ENCODE assay signal across 9 cellular contexts in genomic region chr3:10459954-10460754, GRCh38. TPM values are rescaled to one million over a fixed set of nuclear protein-coding genes. Genes with fewer than 3 reads are reported as not detected.
A peak's percentile ranks its signal among the peaks of the same experiment; 100 is the strongest.
DNase-seq lines count a peak whose midpoint lies in the region; ATAC-seq, FAIRE-seq and TF ChIP-seq lines count a peak whose summit lies in the region.
"Had no signal": no experiment of that assay in that cellular context is flagged by ENCODE, and none has a peak within 500 bp of the region (broad histone marks: within the 10 kb centered on the region; RNA-seq: fewer than 3 reads in every experiment).

No MANE protein-coding gene starts in this region.

- H3K4me1 ChIP-seq in A549 (no peaks in the 10 kb centered on the region), HCT116 (ENCODE audit: control insufficient read depth in 1 of 2, insufficient read depth in 2 of 2, low read length in 2 of 2) (no peaks in the 10 kb centered on the region), BE2C (no peaks in the 10 kb centered on the region), prostate gland (replicated peaks) (no peaks in the 10 kb centered on the region)
- H3K4me1 ChIP-seq: breast epithelium had no signal

- H3K4me1 Mint-ChIP-seq in memory B cell: peaks cover 15% of the 10 kb centered on the region

- POLR2A ChIA-PET in A549 (lab: Yijun Ruan, JAX) (no interaction called here), HCT116 (lab: Charles Lee) (no interaction called here)

- no peak overlapping the region for H3K4me3 ChIP-seq in A549
- no peak overlapping the region for H3K4me3 ChIP-seq in HCT116 (replicated peaks in 1 of 2; ENCODE audit: low read depth in 1 of 2, low read length in 2 of 2)
- no peak overlapping the region for H3K4me3 ChIP-seq in BE2C (ENCODE audit: low read depth, low read length)
- H3K4me3 ChIP-seq in prostate gland: no peak overlapping the region
- H3K4me3 ChIP-seq: breast epithelium had no signal

- CTCF ChIA-PET in A549 (lab: Yijun Ruan, JAX) (interaction anchor here (0.9 to 1.4 kb wide), 3 partner anchors 15 to 207 kb away, joined by 3 to 4 read pairs (median 4); no protein-coding TSS in a partner anchor), HCT116 (lab: Charles Lee) (interaction anchor here (0.8 kb wide), 1 partner anchor 115 kb away, joined by 3 read pairs; no protein-coding TSS in a partner anchor)

- TF ChIP-seq EP300 in A549 (IDR thresholded peaks at IDR 0.05): no peak

- no peaks in the 10 kb centered on the region for H3K9me3 Mint-ChIP-seq in memory B cell

- H3K4me3 Mint-ChIP-seq in memory B cell: no peak overlapping the region

- no TSS peak for BruUV-seq in HCT116 (replicated peaks; lab: Mats Ljungman, UMichigan)

- RAD21 ChIA-PET in HCT116 (lab: Charles Lee; ENCODE audit: low non-redundant PET in 1 of 2, low total read pairs in 2 of 2, uncharacterized antibody in 2 of 2, unreplicated experiment in 2 of 2): no interaction called here

- no peaks in the 10 kb centered on the region for H3K9me2 ChIP-seq in HCT116 (ENCODE audit: insufficient read depth)

- no peak overlapping the region for H2AFZ ChIP-seq in HCT116 (ENCODE audit: low read depth, low read length, poor library complexity, severe bottlenecking)

- H3K27me3 ChIP-seq in HCT116 (ENCODE audit: insufficient read depth, low read length) (peaks cover 70% of the 10 kb centered on the region), BE2C (no peaks in the 10 kb centered on the region), prostate gland (replicated peaks; ENCODE audit: insufficient read depth) (no peaks in the 10 kb centered on the region)
- H3K27me3 ChIP-seq: breast epithelium had no signal

- no peak for TF ChIP-seq RAD21 in A549 (conservative IDR thresholded peaks at IDR 0.05 in 1 of 2, IDR thresholded peaks at IDR 0.05 in 1 of 2)
- TF ChIP-seq RAD21 in HCT116 (IDR thresholded peaks at IDR 0.05; ENCODE audit: low read depth): no peak

- DNase-seq in A549 (ENCODE audit: low read depth in 1 of 2, low spot score in 1 of 2): peak; percentile 60 to 69
- peak; percentile 62 for DNase-seq in HCT116 (ENCODE audit: low read depth, low spot score)
- DNase-seq in T follicular helper cell (ENCODE audit: low read depth): peak; percentile 41
- peak; percentile 42 for DNase-seq in central memory CD4-positive, alpha-beta T cell
- peak; percentile 41 to 43 for DNase-seq in memory B cell (ENCODE audit: low spot score in 2 of 2)
- no peak for DNase-seq in BE2C
- DNase-seq in prostate gland (ENCODE audit: low spot score): no peak

- H3K36me3 Mint-ChIP-seq in memory B cell: no peaks in the 10 kb centered on the region

- no peaks in the 10 kb centered on the region for H3K79me2 ChIP-seq in HCT116 (ENCODE audit: insufficient read depth, low read length)

- no peak for FAIRE-seq in A549 (lab: Jason Lieb, UNC)

- intact Hi-C loops in HCT116 (cut with micrococcal nuclease): no loop called here
- intact Hi-C loops in prostate gland (cut with DNase I): no loop called here

- H3K36me3 ChIP-seq in HCT116 (ENCODE audit: control insufficient read depth in 1 of 2, insufficient read depth in 2 of 2, low read length in 2 of 2): no peaks in the 10 kb centered on the region
- H3K36me3 ChIP-seq in BE2C: no peaks in the 10 kb centered on the region
- no peaks in the 10 kb centered on the region for H3K36me3 ChIP-seq in prostate gland
- H3K36me3 ChIP-seq: breast epithelium had no signal

- no peak overlapping the region for H3K4me2 ChIP-seq in A549
- no peak overlapping the region for H3K4me2 ChIP-seq in HCT116 (ENCODE audit: low read length)

- no peak overlapping the region for H3K9ac ChIP-seq in HCT116 (ENCODE audit: low read length)

- H3K27ac ChIP-seq in A549 (no peak overlapping the region), HCT116 (ENCODE audit: low read depth, low read length) (no peak overlapping the region), prostate gland (no peak overlapping the region)
- H3K27ac ChIP-seq: breast epithelium had no signal

- no peaks in the 10 kb centered on the region for H4K20me1 ChIP-seq in HCT116 (ENCODE audit: insufficient read depth)

- peak; percentile 68 to 82 for ATAC-seq in A549
- peak; percentile 88 for ATAC-seq in HCT116
- peak; percentile 84 for ATAC-seq in memory B cell (ENCODE audit: low read depth)
- ATAC-seq in GM18505 (IDR thresholded peaks at IDR 0.05; ENCODE audit: unreplicated experiment): no peak

- WGBS in A549 (ENCODE audit: missing lambda C conversion rate): 0% methylated on average over 4 of the region's 5 CpGs
- WGBS in prostate gland: 34% methylated on average over 5 of the region's 5 CpGs

- H3K9me3 ChIP-seq in A549 (no peaks in the 10 kb centered on the region), HCT116 (ENCODE audit: control insufficient read depth in 1 of 2, insufficient read depth in 1 of 2, low read depth in 1 of 2, low read length in 2 of 2) (no peaks in the 10 kb centered on the region), BE2C (no peaks in the 10 kb centered on the region), prostate gland (no peaks in the 10 kb centered on the region)
- H3K9me3 ChIP-seq: breast epithelium had no signal

- TF ChIP-seq POLR2A in A549 (IDR thresholded peaks at IDR 0.05; ENCODE audit: low read length) (no peak), HCT116 (IDR thresholded peaks at IDR 0.05; ENCODE audit: borderline replicate concordance, extremely low read depth, insufficient read depth, insufficient read length) (no peak), GM18505 (IDR thresholded peaks at IDR 0.05; ENCODE audit: borderline replicate concordance, extremely low read depth, insufficient read depth, insufficient read length) (no peak), prostate gland (IDR thresholded peaks at IDR 0.05) (no peak)

- peaks cover 5% of the 10 kb centered on the region for H3K27me3 Mint-ChIP-seq in memory B cell

- H3K27ac Mint-ChIP-seq in memory B cell: no peak overlapping the region

- TF ChIP-seq CTCF in A549 (IDR thresholded peaks at IDR 0.05) (no peak), HCT116 (IDR thresholded peaks at IDR 0.05 in 2 of 3, conservative IDR thresholded peaks at IDR 0.05 in 1 of 3; ENCODE audit: borderline replicate concordance in 1 of 3, insufficient read depth in 1 of 3, low read depth in 2 of 3, low read length in 2 of 3) (no peak), BE2C (IDR thresholded peaks at IDR 0.05; ENCODE audit: low read depth, low read length) (no peak), prostate gland (IDR thresholded peaks at IDR 0.05) (no peak)

TF ChIP-seq in A549, 52 proteins besides CTCF, POLR2A, EP300 and RAD21 (continues in another document):
- TF ChIP-seq USF2 (IDR thresholded peaks at IDR 0.05) (peak; percentile 37; the same call in 1 of the 2 replicates), HOXB13 (CRISPR knock-in tag; IDR thresholded peaks at IDR 0.05; ENCODE audit: low read depth) (0 out of 2 replicates have a peak, but pooled peaks have one; percentile 47), EHMT2 (IDR thresholded peaks at IDR 0.05; ENCODE audit: low read depth) (peak; percentile 57; the same call in 1 of the 2 replicates), HOXB5 (CRISPR knock-in tag; IDR thresholded peaks at IDR 0.05) (0 out of 2 replicates have a peak, but pooled peaks have one; percentile 67), HES2 (IDR thresholded peaks at IDR 0.05) (no peak)

TF ChIP-seq in HCT116, 20 proteins besides CTCF, POLR2A, EP300 and RAD21:
- TF ChIP-seq POLR2AphosphoS5 (IDR thresholded peaks at IDR 0.05; ENCODE audit: low read depth, low read length) (peak; percentile 51; the same call in 1 of the 2 replicates), TCF7L2 (IDR thresholded peaks at IDR 0.05; ENCODE audit: borderline replicate concordance, extremely low read depth, insufficient read depth, insufficient read length) (no peak), SIN3A (IDR thresholded peaks at IDR 0.05; ENCODE audit: low read depth) (peak; percentile 99), REST (IDR thresholded peaks at IDR 0.05; ENCODE audit: low read depth) (peak; percentile 98), CBX3 (IDR thresholded peaks at IDR 0.05; ENCODE audit: low read depth) (peak; percentile 89), MAX (IDR thresholded peaks at IDR 0.05) (peak; percentile 93)

RNA-seq across cellular contexts. Expression of gene ATP2B2, which starts 45.2 kb away (rescaled TPM):
- polyA plus RNA-seq in A549 (2011; rRNA removed) (0.04 and 0.08 TPM in 2 replicates), A549 (2017; fragmentation: RNase III; extraction: RNeasy Plus Mini Kit Qiagen cat#74134 plus additional on column Dnase treatment) (0.03 to 0.05 TPM (median 0.03 TPM) in 3 replicates)
- polyA plus RNA-seq in A549 (2012; cell fraction: cytosol; rRNA removed): 0.01 TPM in 1 of 2 replicates, not detected in the other
- 0.02 TPM in 1 of 2 replicates, not detected in the other for polyA plus RNA-seq in A549 (2012; cell fraction: nucleus; rRNA removed)
- polyA minus RNA-seq in A549 (2011; rRNA and poly(A)+ RNA removed): not detected in 2 replicates
- total RNA-seq in HCT116 (2021; ENCODE audit: unreplicated experiment) (not detected), prostate gland (under 1 TPM; 0.14 to 0.74 TPM)
- 0.01 TPM in 2 replicates for polyA plus RNA-seq in HCT116 (2012)
- polyA plus RNA-seq in BE2C (2012; ENCODE audit: insufficient read depth, insufficient read length, low read depth): 1.2 TPM

Comparison
In these comparisons a context has a peak if more than half of its experiments do, and no peak if none do; other contexts are left out.
1. DNase-seq: peak in A549 (2 of 2), HCT116 (single experiment), T follicular helper cell (single experiment), central memory CD4-positive, alpha-beta T cell (single experiment) and memory B cell (2 of 2); none in BE2C (single experiment) and prostate gland (single experiment).
2. Of the 6 proteins assayed by ChIP-seq in both A549 and HCT116: peak only in A549: none; only in HCT116: MAX; in both: REST; in neither: 4.